Comparison of ENCODE assay signal across 12 cellular contexts in genomic region chr10:93742633-93743349, GRCh38. TPM values are rescaled to one million over a fixed set of nuclear protein-coding genes. Genes with fewer than 3 reads are reported as not detected.
DNase-seq lines count a peak whose midpoint lies in the region; ATAC-seq and TF ChIP-seq lines count a peak whose summit lies in the region.
"Had no signal": no experiment of that assay in that cellular context is flagged by ENCODE, and none has a peak within 500 bp of the region (broad histone marks: within the 10 kb centered on the region; RNA-seq: fewer than 3 reads in every experiment).

No MANE protein-coding gene starts in this region.

- TF ChIP-seq CTCF in GM12865 (IDR thresholded peaks at IDR 0.05; ENCODE audit: insufficient read depth, low read depth, low read length, missing control alignments) (no peak), glutamatergic neuron (IDR thresholded peaks at IDR 0.05; ENCODE audit: partially characterized antibody, unreplicated experiment) (no peak)

- peaks cover 0 to 2% of the 10 kb centered on the region in 2 donors for H3K9me3 Mint-ChIP-seq in activated T-cell treated with anti-CD3 and anti-CD28 coated beads, Interleukin-2, amount 50 U/mL, for 72 hours
- H3K9me3 Mint-ChIP-seq in glutamatergic neuron (ENCODE audit: unreplicated experiment): no peaks in the 10 kb centered on the region

- DNase-seq in GM12865 (ENCODE audit: low read depth) (peak; percentile 64), amniotic epithelial cell (ENCODE audit: low read depth) (peak; percentile 29), Ammon's horn (ENCODE audit: low spot score) (no peak), glutamatergic neuron (no peak)
- no peak for DNase-seq in activated CD4-positive, CD25-positive, alpha-beta regulatory T cell treated with anti-CD3 and anti-CD28 coated beads, Interleukin-2, amount 50 U/mL, for 72 hours
- DNase-seq in activated T-cell treated with anti-CD3 and anti-CD28 coated beads, Interleukin-2, amount 50 U/mL, for 72 hours: no peak
- DNase-seq: CD4-positive, alpha-beta memory T cell; mammary epithelial cell had no signal

- ATAC-seq in GM21529 (IDR thresholded peaks at IDR 0.05; ENCODE audit: unreplicated experiment) (peak; percentile 92), HG03460 (IDR thresholded peaks at IDR 0.05; ENCODE audit: unreplicated experiment) (peak; percentile 74)
- ATAC-seq in activated T-cell treated with anti-CD3 and anti-CD28 coated beads, Interleukin-2, amount 50 U/mL, for 72 hours (replicated peaks in 1 of 2): no peak
- ATAC-seq: Panc1 had no signal

- H3K27ac Mint-ChIP-seq in activated T-cell treated with anti-CD3 and anti-CD28 coated beads, Interleukin-2, amount 50 U/mL, for 72 hours: no peak overlapping the region
- no peak overlapping the region for H3K27ac Mint-ChIP-seq in glutamatergic neuron (ENCODE audit: unreplicated experiment)
- H3K27ac Mint-ChIP-seq: CD4-positive, alpha-beta memory T cell had no signal

- no peaks in the 10 kb centered on the region for H3K36me3 Mint-ChIP-seq in activated T-cell treated with anti-CD3 and anti-CD28 coated beads, Interleukin-2, amount 50 U/mL, for 72 hours (ENCODE audit: insufficient read depth in 2 of 2)
- peaks cover 4% of the 10 kb centered on the region for H3K36me3 Mint-ChIP-seq in glutamatergic neuron (ENCODE audit: unreplicated experiment)
- H3K36me3 Mint-ChIP-seq: CD4-positive, alpha-beta memory T cell had no signal

- H3K4me3 Mint-ChIP-seq in activated T-cell treated with anti-CD3 and anti-CD28 coated beads, Interleukin-2, amount 50 U/mL, for 72 hours: no peak overlapping the region
- H3K4me3 Mint-ChIP-seq in glutamatergic neuron (ENCODE audit: unreplicated experiment): no peak overlapping the region

- peak overlapping the region; percentile 13 for H3K4me3 ChIP-seq in GM12865 (ENCODE audit: low read depth, low read length)

- no peaks in the 10 kb centered on the region for H3K4me1 Mint-ChIP-seq in activated T-cell treated with anti-CD3 and anti-CD28 coated beads, Interleukin-2, amount 50 U/mL, for 72 hours (ENCODE audit: low read depth)
- H3K4me1 Mint-ChIP-seq in glutamatergic neuron (ENCODE audit: low read depth, unreplicated experiment): peaks cover 3% of the 10 kb centered on the region

- H3K27me3 Mint-ChIP-seq in activated T-cell treated with anti-CD3 and anti-CD28 coated beads, Interleukin-2, amount 50 U/mL, for 72 hours (ENCODE audit: low read depth): peaks cover 18% of the 10 kb centered on the region
- H3K27me3 Mint-ChIP-seq in glutamatergic neuron (ENCODE audit: unreplicated experiment): no peaks in the 10 kb centered on the region

RNA-seq across cellular contexts. Expression of gene LGI1, which starts 14.9 kb away (rescaled TPM):
- total RNA-seq in activated T-cell treated with anti-CD3 and anti-CD28 coated beads, Interleukin-2, amount 50 U/mL, for 72 hours: not detected
- 174 TPM for total RNA-seq in glutamatergic neuron (ENCODE audit: unreplicated experiment)
- total RNA-seq: CD4-positive, alpha-beta memory T cell; endothelial cell of umbilical vein; mammary epithelial cell had no signal

RNA-seq across cellular contexts. Expression of gene FRA10AC1, which starts 40.4 kb away (rescaled TPM):
- total RNA-seq in activated T-cell treated with anti-CD3 and anti-CD28 coated beads, Interleukin-2, amount 50 U/mL, for 72 hours: 10 to 100 TPM; 27.9 to 40.7 TPM
- total RNA-seq in glutamatergic neuron (ENCODE audit: unreplicated experiment): 17.7 TPM

Comparison
In these comparisons a context has a peak if more than half of its experiments do, and no peak if none do; other contexts are left out.
1. DNase-seq: peak in GM12865 (single experiment) and amniotic epithelial cell (single experiment); none in activated CD4-positive, CD25-positive, alpha-beta regulatory T cell treated with anti-CD3 and anti-CD28 coated beads, Interleukin-2, amount 50 U/mL, for 72 hours (single experiment), activated T-cell treated with anti-CD3 and anti-CD28 coated beads, Interleukin-2, amount 50 U/mL, for 72 hours (0 of 2), Ammon's horn (single experiment) and glutamatergic neuron (single experiment).
2. ATAC-seq: peak in GM21529 (single experiment) and HG03460 (single experiment); none in activated T-cell treated with anti-CD3 and anti-CD28 coated beads, Interleukin-2, amount 50 U/mL, for 72 hours (0 of 2).
3. RNA of gene LGI1, which starts 14.9 kb away (total RNA-seq): 174 TPM in glutamatergic neuron (single experiment); not detected in activated T-cell treated with anti-CD3 and anti-CD28 coated beads, Interleukin-2, amount 50 U/mL, for 72 hours; every median in the first group is over 100 times any median in the second.